Comparison of ENCODE assay signal across 8 cellular contexts in the genomic region with DNA sequence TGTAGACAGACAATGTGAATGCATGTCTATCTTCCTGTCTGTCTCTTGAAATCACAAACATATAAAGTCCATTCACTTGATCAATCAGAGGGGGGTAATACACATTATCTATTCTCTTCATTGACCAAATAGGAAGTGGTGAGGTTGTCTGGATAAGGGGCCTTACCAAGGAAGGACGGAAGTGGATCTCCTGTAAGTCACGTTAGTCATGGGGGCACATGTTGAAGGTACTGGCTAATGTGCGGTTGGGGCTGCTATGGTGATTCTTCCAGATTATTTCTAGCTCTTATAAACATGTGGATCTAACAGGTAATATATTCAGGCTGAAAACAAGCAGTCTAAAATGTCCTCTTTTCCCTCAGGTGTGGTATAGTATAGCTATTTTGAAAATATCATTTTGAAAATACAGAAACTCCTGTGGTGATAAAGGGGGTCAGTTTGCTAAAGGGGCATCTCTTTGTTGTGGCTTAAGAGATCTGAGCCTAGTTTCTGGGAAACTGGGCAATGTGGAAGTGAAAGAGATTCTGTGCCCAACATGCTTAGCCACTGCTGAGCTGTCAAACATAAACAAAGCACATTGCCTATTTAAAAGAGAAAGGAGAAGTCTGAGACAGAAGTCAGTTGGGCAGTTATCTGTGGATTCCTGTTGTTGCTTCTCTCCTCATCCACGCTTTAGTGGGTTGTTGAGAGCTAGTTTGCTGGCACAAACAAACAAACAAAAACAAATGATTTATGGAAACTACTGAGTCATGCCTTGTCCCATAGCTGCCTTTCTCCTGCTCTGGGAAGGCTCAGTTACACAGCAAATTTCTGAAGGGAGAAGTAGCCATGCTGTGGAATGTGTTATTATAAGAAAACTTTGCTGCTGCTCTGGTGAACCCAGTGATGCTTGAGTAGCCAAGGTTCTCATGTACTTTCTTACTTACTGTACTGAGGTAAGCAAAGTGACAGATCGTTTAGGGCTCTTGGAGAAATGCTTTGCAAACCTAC.
A peak's percentile ranks its signal among the peaks of the same experiment; 100 is the strongest.
DNase-seq lines count a peak whose midpoint lies in the region; ATAC-seq and TF ChIP-seq lines count a peak whose summit lies in the region.

No MANE protein-coding gene starts in this region.

- no peaks in the 10 kb centered on the region for H3K36me3 Mint-ChIP-seq in CD4-positive, CD25-positive, alpha-beta regulatory T cell

- H3K9me3 Mint-ChIP-seq in CD4-positive, CD25-positive, alpha-beta regulatory T cell: peaks cover 0 to 13% (median 3%) of the 10 kb centered on the region in 7 donors

- H3K9me2 ChIP-seq in PC-9 (ENCODE audit: insufficient read depth): no peaks in the 10 kb centered on the region

- no peak overlapping the region for H3K9ac ChIP-seq in adipocyte (ENCODE audit: low read length)

- H3K27ac ChIP-seq in CD4-positive, CD25-positive, alpha-beta regulatory T cell (ENCODE audit: insufficient read depth, low read length, poor library complexity, severe bottlenecking): no peak overlapping the region
- H3K27ac ChIP-seq in spleen (peak overlapping the region; percentile 51 to 87 (median 82)), PC-9 (no peak overlapping the region)

- no peaks in the 10 kb centered on the region for H3F3A ChIP-seq in PC-9 (ENCODE audit: insufficient read depth, low read depth)

- DNase-seq in CD4-positive, CD25-positive, alpha-beta regulatory T cell: no peak
- peak; percentile 56 for DNase-seq in adipocyte (ENCODE audit: low read depth)
- DNase-seq in spleen: no peak
- DNase-seq in activated CD4-positive, alpha-beta T cell treated with anti-CD3 and anti-CD28 coated beads, Interleukin-2, amount 50 U/mL, for 1 hour: no peak
- DNase-seq in DMS 273 treated with DMSO at 0.1 percent for 48 hours (lab: John Stamatoyannopoulos, UW): no peak
- DNase-seq in PC-9: no peak

- no peak overlapping the region; the same call in 1 of the 2 replicates for H2AFZ ChIP-seq in PC-9

- peak overlapping the region in 1 of 3 donors; percentile 11 for H3K27ac Mint-ChIP-seq in CD4-positive, CD25-positive, alpha-beta regulatory T cell

- H3K4me3 Mint-ChIP-seq in CD4-positive, CD25-positive, alpha-beta regulatory T cell: no peak overlapping the region

- H4K20me1 ChIP-seq in PC-9 (ENCODE audit: insufficient read depth): no peaks in the 10 kb centered on the region

- no peaks in the 10 kb centered on the region for H3K27me3 ChIP-seq in CD4-positive, CD25-positive, alpha-beta regulatory T cell (ENCODE audit: control insufficient read depth, insufficient read depth, low read length)
- no peaks in the 10 kb centered on the region for H3K27me3 ChIP-seq in adipocyte (replicated peaks; ENCODE audit: control insufficient read depth, insufficient read depth, low read length)
- peaks cover 0 to 9% (median 0%) of the 10 kb centered on the region in 7 donors for H3K27me3 ChIP-seq in spleen (replicated peaks in 1 of 7)
- H3K27me3 ChIP-seq in PC-9 (ENCODE audit: insufficient read depth, low read depth): no peaks in the 10 kb centered on the region

- no TSS peak for BruUV-seq in PC-9 (replicated peaks; lab: Mats Ljungman, UMichigan)

- H3K79me2 ChIP-seq in PC-9 (ENCODE audit: low read depth): no peaks in the 10 kb centered on the region

- H3K4me1 ChIP-seq in CD4-positive, CD25-positive, alpha-beta regulatory T cell (ENCODE audit: control insufficient read depth, insufficient read depth, low read length, poor library complexity, severe bottlenecking): no peaks in the 10 kb centered on the region
- H3K4me1 ChIP-seq in adipocyte (ENCODE audit: control insufficient read depth, insufficient read depth, low read length) (peaks cover 6% of the 10 kb centered on the region), spleen (peaks cover 0 to 39% (median 27%) of the 10 kb centered on the region in 6 donors), PC-9 (replicated peaks; ENCODE audit: insufficient read depth) (no peaks in the 10 kb centered on the region)

- WGBS in spleen, 5 donors: 30 to 52% (median 44%) methylated on average over 5 of the region's 5 CpGs

- POLR2A ChIA-PET in PC-9 (lab: Charles Lee; ENCODE audit: unreplicated experiment): no interaction called here

- H3K4me2 ChIP-seq in PC-9: no peak overlapping the region

- intact Hi-C loops in spleen (cut with DNase I; ENCODE audit: low total_unique reads) (no loop called here), PC-9 (cut with micrococcal nuclease; ENCODE audit: unreplicated experiment) (no loop called here)

- no peaks in the 10 kb centered on the region for H3K36me3 ChIP-seq in CD4-positive, CD25-positive, alpha-beta regulatory T cell (ENCODE audit: control insufficient read depth, insufficient read depth, low read length)
- no peaks in the 10 kb centered on the region for H3K36me3 ChIP-seq in adipocyte (ENCODE audit: control insufficient read depth, insufficient read depth, low read length, severe bottlenecking)
- no peaks in the 10 kb centered on the region for H3K36me3 ChIP-seq in spleen
- H3K36me3 ChIP-seq in PC-9 (ENCODE audit: low read depth): no peaks in the 10 kb centered on the region

- CTCF ChIA-PET in PC-9 (lab: Charles Lee): no interaction called here

- H3K4me3 ChIP-seq in CD4-positive, CD25-positive, alpha-beta regulatory T cell (ENCODE audit: low read depth, low read length): no peak overlapping the region
- no peak overlapping the region for H3K4me3 ChIP-seq in adipocyte (ENCODE audit: low read length)
- H3K4me3 ChIP-seq in spleen: peak overlapping the region in 1 of 8 donors; percentile 42
- H3K4me3 ChIP-seq in PC-9: no peak overlapping the region

- no peaks in the 10 kb centered on the region for H3K27me3 Mint-ChIP-seq in CD4-positive, CD25-positive, alpha-beta regulatory T cell

- ATAC-seq in CD4-positive, CD25-positive, alpha-beta regulatory T cell (ENCODE audit: low read depth in 2 of 2): peak; percentile 34
- ATAC-seq in GM19467 (IDR thresholded peaks at IDR 0.05; ENCODE audit: unreplicated experiment): peak; percentile 93
- ATAC-seq in HG03432 (IDR thresholded peaks at IDR 0.05; ENCODE audit: unreplicated experiment): peak; percentile 94

- no peak for TF ChIP-seq POLR2A in spleen (IDR thresholded peaks at IDR 0.05)

- H3K4me1 Mint-ChIP-seq in CD4-positive, CD25-positive, alpha-beta regulatory T cell: no peaks in the 10 kb centered on the region

- H3K9me3 ChIP-seq in CD4-positive, CD25-positive, alpha-beta regulatory T cell (ENCODE audit: control insufficient read depth in 2 of 2, low read length in 2 of 2): no peaks in the 10 kb centered on the region
- H3K9me3 ChIP-seq in adipocyte (ENCODE audit: control insufficient read depth, low read length): peaks cover 12% of the 10 kb centered on the region
- H3K9me3 ChIP-seq in spleen: peaks cover 0 to 34% (median 21%) of the 10 kb centered on the region in 8 donors
- peaks cover 4% of the 10 kb centered on the region; the same call in 1 of the 2 replicates for H3K9me3 ChIP-seq in PC-9 (ENCODE audit: insufficient read depth, low read depth)

- TF ChIP-seq CTCF in spleen (IDR thresholded peaks at IDR 0.05 in 8 of 11, conservative IDR thresholded peaks at IDR 0.05 in 3 of 11) (no peak), PC-9 (conservative IDR thresholded peaks at IDR 0.05) (no peak)

Comparison
In these comparisons a context has a peak if more than half of its experiments do, and no peak if none do; other contexts are left out.
1. ATAC-seq: peak in every context shown above with its lines; median percentile 94 in HG03432; 93 in GM19467; 34 in CD4-positive, CD25-positive, alpha-beta regulatory T cell.
2. H3K27ac ChIP-seq: peak in spleen (8 of 8); none in CD4-positive, CD25-positive, alpha-beta regulatory T cell (single experiment) and PC-9 (single experiment).